Comparison of ENCODE assay signal across 21 cellular contexts in genomic region chr1:42660907-42661500, GRCh38. TPM values are rescaled to one million over a fixed set of nuclear protein-coding genes. Genes with fewer than 3 reads are reported as not detected.
DNase-seq lines count a peak whose midpoint lies in the region; ATAC-seq and TF ChIP-seq lines count a peak whose summit lies in the region.
"Had no signal": no experiment of that assay in that cellular context is flagged by ENCODE, and none has a peak within 500 bp of the region (broad histone marks: within the 10 kb centered on the region; RNA-seq: fewer than 3 reads in every experiment).

No MANE protein-coding gene starts in this region.

- H3F3A ChIP-seq in SU-DHL-6 (ENCODE audit: insufficient read depth): peaks cover 6% of the 10 kb centered on the region; the same call in 1 of the 2 replicates

- H2AFZ ChIP-seq in SU-DHL-6 (ENCODE audit: low read depth, low read length, severe bottlenecking): no peak overlapping the region
- no peak overlapping the region for H2AFZ ChIP-seq in trophoblast cell (ENCODE audit: insufficient read depth, low read length, poor library complexity)
- H2AFZ ChIP-seq: parathyroid adenoma had no signal

- no peak overlapping the region for H3K9ac ChIP-seq in SU-DHL-6 (ENCODE audit: low read length)
- H3K9ac ChIP-seq in trophoblast cell (ENCODE audit: low read length): no peak overlapping the region
- H3K9ac ChIP-seq: parathyroid adenoma had no signal

- WGBS in trophoblast cell (ENCODE audit: extremely low coverage, insufficient coverage, insufficient read length): no CpG with 5 or more reads among the region's 3 CpGs

- peaks cover 14% of the 10 kb centered on the region for H3K36me3 ChIP-seq in CD4-positive, alpha-beta memory T cell (ENCODE audit: insufficient read depth, low read length)
- peaks cover 38% of the 10 kb centered on the region for H3K36me3 ChIP-seq in SU-DHL-6 (ENCODE audit: low read length)
- H3K36me3 ChIP-seq in trophoblast cell (ENCODE audit: control insufficient read depth in 1 of 2, insufficient read depth in 2 of 2, low read length in 2 of 2): peaks cover 9 to 17% of the 10 kb centered on the region in 2 experiments

- H3K79me2 ChIP-seq in SU-DHL-6 (ENCODE audit: insufficient read depth, low read length) (peaks cover 41% of the 10 kb centered on the region), trophoblast cell (ENCODE audit: control insufficient read depth, insufficient read depth, low read length, poor library complexity) (peaks cover 4% of the 10 kb centered on the region)
- H3K79me2 ChIP-seq: parathyroid adenoma had no signal

- H2BK120ac ChIP-seq in trophoblast cell (ENCODE audit: insufficient read depth, low read length, poor library complexity): no peak overlapping the region

- no peak for DNase-seq in CD4-positive, alpha-beta memory T cell
- DNase-seq in GM10248 (ENCODE audit: extremely low spot score) (peak; percentile 38), NOMO-1 (lab: John Stamatoyannopoulos, UW; ENCODE audit: unreplicated experiment in 2 of 2) (no peak), occipital lobe (lab: John Stamatoyannopoulos, UW) (no peak), trophoblast cell (no peak)
- DNase-seq: activated CD8-positive, alpha-beta memory T cell treated with anti-CD3 and anti-CD28 coated beads, Interleukin-2, amount 50 U/mL, for 4 hours; anterior cingulate cortex; colonic mucosa; DMS 273 treated with DMSO at 0.1 percent for 48 hours; IMR-90; left ventricle myocardium inferior; NCI-H1048; NCI-H2107; NCI-H526 treated with DMSO at 0.1 percent for 48 hours; stimulated activated CD4-positive, alpha-beta T cell treated with anti-CD3 and anti-CD28 coated beads, Interleukin-4, amount 100 ng/mL, for 1 hour; tibial artery had no signal

- no peaks in the 10 kb centered on the region for H3K9me3 Mint-ChIP-seq in CD4-positive, alpha-beta memory T cell
- H3K9me3 Mint-ChIP-seq in brain: no peaks in the 10 kb centered on the region

- H2BK12ac ChIP-seq in trophoblast cell (ENCODE audit: low read length): no peak overlapping the region

- H3K23ac ChIP-seq in trophoblast cell (ENCODE audit: low read length): no peak overlapping the region

- no peak overlapping the region for H4K91ac ChIP-seq in trophoblast cell (ENCODE audit: low read depth, low read length)

- H3K9me3 ChIP-seq in CD4-positive, alpha-beta memory T cell (ENCODE audit: control insufficient read depth in 1 of 2, low read length in 2 of 2): no peaks in the 10 kb centered on the region
- H3K9me3 ChIP-seq in SU-DHL-6 (ENCODE audit: insufficient read depth, low read length) (no peaks in the 10 kb centered on the region), trophoblast cell (ENCODE audit: insufficient read depth, low read depth, low read length) (no peaks in the 10 kb centered on the region)
- H3K9me3 ChIP-seq: colonic mucosa, left ventricle myocardium inferior, tibial artery had no signal

- peak overlapping the region in 5 of 8 donors; percentile 0 to 21 (median 1) for H3K4me3 Mint-ChIP-seq in CD4-positive, alpha-beta memory T cell
- peak overlapping the region; percentile 49 to 100 (median 98) for H3K4me3 Mint-ChIP-seq in brain

- no peak for ATAC-seq in HG03460 (IDR thresholded peaks at IDR 0.05; ENCODE audit: unreplicated experiment)
- ATAC-seq: Panc1 had no signal

- H3K14ac ChIP-seq in trophoblast cell (ENCODE audit: low read length): no peak overlapping the region

- TF ChIP-seq CTCF in GM10248 (IDR thresholded peaks at IDR 0.05; ENCODE audit: control extremely low read depth, extremely low read depth, low read depth, missing control alignments) (no peak), SU-DHL-6 (IDR thresholded peaks at IDR 0.05; ENCODE audit: insufficient read depth, low read length, poor library complexity, severe bottlenecking) (no peak), brain (conservative IDR thresholded peaks at IDR 0.05) (no peak)

- CTCF ChIA-PET in CD4-positive, alpha-beta memory T cell (lab: Charles Lee; ENCODE audit: partially characterized antibody): no interaction called here
- CTCF ChIA-PET in GM10248 (lab: Yijun Ruan, JAX): interaction anchor here (1.1 to 3.8 kb wide), 3 partner anchors 15 to 55 kb away, joined by 3 to 12 read pairs (median 3); no protein-coding TSS in a partner anchor

- no peak overlapping the region for H4K8ac ChIP-seq in trophoblast cell (ENCODE audit: low read depth, low read length)

- H3K27ac Mint-ChIP-seq in CD4-positive, alpha-beta memory T cell: peak overlapping the region in 4 of 7 donors; percentile 18 to 65 (median 33)
- peak overlapping the region in 1 of 5 experiments; percentile 36 for H3K27ac Mint-ChIP-seq in brain

- intact Hi-C loops in CD4-positive, alpha-beta memory T cell (cut with micrococcal nuclease): no loop called here

- peaks cover 26% of the 10 kb centered on the region for H3K4me1 ChIP-seq in CD4-positive, alpha-beta memory T cell (ENCODE audit: insufficient read depth, low read length)
- H3K4me1 ChIP-seq in trophoblast cell (ENCODE audit: control insufficient read depth in 1 of 2, insufficient read depth in 2 of 2, low read length in 2 of 2): peaks cover 4 to 8% of the 10 kb centered on the region in 2 experiments

- H3K36me3 Mint-ChIP-seq in CD4-positive, alpha-beta memory T cell: peaks cover 31 to 55% of the 10 kb centered on the region in 2 donors
- peaks cover 29% of the 10 kb centered on the region for H3K36me3 Mint-ChIP-seq in brain

- H3K79me1 ChIP-seq in trophoblast cell (ENCODE audit: low read length): peaks cover 7% of the 10 kb centered on the region

- H3K4me1 Mint-ChIP-seq in CD4-positive, alpha-beta memory T cell: peaks cover 21 to 47% (median 35%) of the 10 kb centered on the region in 4 donors
- peaks cover 45% of the 10 kb centered on the region for H3K4me1 Mint-ChIP-seq in brain

- H3K4me2 ChIP-seq in SU-DHL-6 (ENCODE audit: low read depth, low read length, poor library complexity, severe bottlenecking) (peak overlapping the region; percentile 11), trophoblast cell (ENCODE audit: low read length) (no peak overlapping the region)

- no peak overlapping the region for H3K4me3 ChIP-seq in CD4-positive, alpha-beta memory T cell (ENCODE audit: low read length in 2 of 2)
- H3K4me3 ChIP-seq in SU-DHL-6 (ENCODE audit: insufficient read depth, low read length, poor library complexity, severe bottlenecking) (no peak overlapping the region), trophoblast cell (ENCODE audit: low read depth, low read length) (no peak overlapping the region)
- H3K4me3 ChIP-seq: colonic mucosa, left ventricle myocardium inferior, tibial artery had no signal

- no peaks in the 10 kb centered on the region for H3K27me3 ChIP-seq in CD4-positive, alpha-beta memory T cell (ENCODE audit: insufficient read depth, low read length)
- no peaks in the 10 kb centered on the region for H3K27me3 ChIP-seq in SU-DHL-6 (ENCODE audit: low read length)
- no peaks in the 10 kb centered on the region for H3K27me3 ChIP-seq in trophoblast cell (ENCODE audit: insufficient read depth, low read length)
- H3K27me3 ChIP-seq: colonic mucosa, tibial artery had no signal

- POLR2A ChIA-PET in CD4-positive, alpha-beta memory T cell (lab: Charles Lee; ENCODE audit: partially characterized antibody): interaction anchor here (0.7 to 1.3 kb wide), 2 partner anchors 21 to 23 kb away, joined by 3 to 4 read pairs; partner anchors contain the start of gene YBX1
- POLR2A ChIA-PET in GM10248 (lab: Yijun Ruan, JAX): interaction anchor here (1.1 kb wide), 1 partner anchor 21 kb away, joined by 3 read pairs; the partner anchor contains the start of gene YBX1

- H3K18ac ChIP-seq in trophoblast cell (ENCODE audit: low read length): no peak overlapping the region

- H3K9me2 ChIP-seq in SU-DHL-6 (replicated peaks; ENCODE audit: insufficient read depth, low read length): no peaks in the 10 kb centered on the region

- H2BK5ac ChIP-seq in trophoblast cell (ENCODE audit: low read depth, low read length, poor library complexity): no peak overlapping the region

- H4K12ac ChIP-seq in trophoblast cell (ENCODE audit: low read depth, low read length): no peak overlapping the region

- no peak overlapping the region for H2AK5ac ChIP-seq in trophoblast cell (ENCODE audit: low read length)

- no peak overlapping the region for H3K27ac ChIP-seq in CD4-positive, alpha-beta memory T cell (ENCODE audit: low read depth, low read length)
- H3K27ac ChIP-seq in SU-DHL-6 (ENCODE audit: low read depth, low read length): no peak overlapping the region
- no peak overlapping the region for H3K27ac ChIP-seq in trophoblast cell (ENCODE audit: low read depth, low read length)
- H3K27ac ChIP-seq: colonic mucosa, left ventricle myocardium inferior, parathyroid adenoma, tibial artery had no signal

- no peaks in the 10 kb centered on the region for H3K27me3 Mint-ChIP-seq in CD4-positive, alpha-beta memory T cell
- H3K27me3 Mint-ChIP-seq in brain: peaks cover 10% of the 10 kb centered on the region

- no peak overlapping the region for H3K4ac ChIP-seq in trophoblast cell (ENCODE audit: low read depth, low read length)

- no peaks in the 10 kb centered on the region for H4K20me1 ChIP-seq in SU-DHL-6 (ENCODE audit: low read depth, low read length)

RNA-seq across cellular contexts. Expression of gene PPIH, which starts 2.8 kb away (rescaled TPM):
- 10 to 100 TPM; 40.5 to 42.9 TPM for total RNA-seq in CD4-positive, alpha-beta memory T cell
- polyA plus RNA-seq in CD4-positive, alpha-beta memory T cell: 10 to 100 TPM; 65.8 to 74.4 TPM
- 51.4 TPM for polyA plus RNA-seq in brain (ENCODE audit: insufficient read depth, low read depth, low replicate concordance)
- 16.4 TPM for total RNA-seq in occipital lobe
- 67.5 and 68.6 TPM in 2 replicates for polyA plus RNA-seq in trophoblast cell (2013)

RNA-seq across cellular contexts. Expression of gene YBX1, which starts 21.2 kb away (rescaled TPM):
- total RNA-seq in CD4-positive, alpha-beta memory T cell: 100 to 1,000 TPM; 328 TPM
- polyA plus RNA-seq in CD4-positive, alpha-beta memory T cell: 100 to 1,000 TPM in 1 of 2 donors, 10 to 100 TPM in 1; 69.9 to 107 TPM
- polyA plus RNA-seq in brain (ENCODE audit: insufficient read depth, low read depth, low replicate concordance): 973 TPM
- 1,163 TPM for total RNA-seq in occipital lobe
- 704 and 749 TPM in 2 replicates for polyA plus RNA-seq in trophoblast cell (2013)
